8 cellular contexts compared by ENCODE assay signal in genomic region chr16:30922420-30922959, GRCh38. TPM values are rescaled to one million over a fixed set of nuclear protein-coding genes. Genes with fewer than 3 reads are reported as not detected.
DNase-seq lines count a peak whose midpoint lies in the region; ATAC-seq, FAIRE-seq and TF ChIP-seq lines count a peak whose summit lies in the region.

No MANE protein-coding gene starts in this region.

- H3K27ac ChIP-seq in KOPT-K1 (ENCODE audit: low read depth, low read length, poor library complexity, severe bottlenecking) (peak overlapping the region; percentile 92), esophagus squamous epithelium (peak overlapping the region; percentile 88 to 99 (median 96))

- no peaks in the 10 kb centered on the region for H3K27me3 Mint-ChIP-seq in activated T-helper 1 cell treated with anti-CD3 and anti-CD28 coated beads, Interleukin-12 subunit alpha, Interleukin-12 subunit beta, Interleukin-2, Interleukin-4 antibody, amounts not matched to agents 30 ng/mL and 10 ng/mL and 1 ng/mL, durations not matched to agents 14 hours and 24 hours and 36 hours (ENCODE audit: insufficient read depth)

- H3K36me3 Mint-ChIP-seq in activated T-helper 1 cell treated with anti-CD3 and anti-CD28 coated beads, Interleukin-12 subunit alpha, Interleukin-12 subunit beta, Interleukin-2, Interleukin-4 antibody, amounts not matched to agents 30 ng/mL and 10 ng/mL and 1 ng/mL, durations not matched to agents 14 hours and 24 hours and 36 hours (ENCODE audit: low read depth): peaks cover 6% of the 10 kb centered on the region

- H3K9me3 ChIP-seq in KOPT-K1 (ENCODE audit: insufficient read depth, low read length, poor library complexity, severe bottlenecking) (no peaks in the 10 kb centered on the region), esophagus squamous epithelium (no peaks in the 10 kb centered on the region)

- TF ChIP-seq CTCF in esophagus squamous epithelium (IDR thresholded peaks at IDR 0.05): no peak

- peaks cover 18 to 51% (median 20%) of the 10 kb centered on the region in 3 donors for H3K4me1 ChIP-seq in esophagus squamous epithelium

- no peaks in the 10 kb centered on the region for H3K27me3 ChIP-seq in esophagus squamous epithelium

- peak; percentile 98 for DNase-seq in DMS153 treated with DMSO at 0.1 percent for 48 hours (lab: John Stamatoyannopoulos, UW; ENCODE audit: unreplicated experiment)
- peak; percentile 98 for DNase-seq in RCC 7860 (ENCODE audit: low spot score)
- DNase-seq in activated T-helper 1 cell treated with anti-CD3 and anti-CD28 coated beads, Interleukin-12 subunit alpha, Interleukin-12 subunit beta, Interleukin-2, Interleukin-4 antibody, amounts not matched to agents 30 ng/mL and 10 ng/mL and 1 ng/mL, durations not matched to agents 14 hours and 24 hours and 36 hours (ENCODE audit: low spot score): peak; percentile 100
- DNase-seq in esophagus squamous epithelium (lab: John Stamatoyannopoulos, UW): peak; percentile 99
- DNase-seq in myocyte (ENCODE audit: low read depth): peak; percentile 100
- peak; percentile 100 for DNase-seq in stimulated activated CD8-positive, alpha-beta memory T cell treated with anti-CD3 and anti-CD28 coated beads, Interleukin-7, amount 100 ng/mL, for 4 hours (ENCODE audit: low read depth in 2 of 2)

- ATAC-seq in GM21825 (IDR thresholded peaks at IDR 0.05; ENCODE audit: unreplicated experiment): peak; percentile 64

- peak overlapping the region; percentile 74 to 87 (median 76) for H3K4me3 ChIP-seq in esophagus squamous epithelium

- intact Hi-C loops in activated T-helper 1 cell treated with anti-CD3 and anti-CD28 coated beads, Interleukin-12 subunit alpha, Interleukin-12 subunit beta, Interleukin-2, Interleukin-4 antibody, amounts not matched to agents 30 ng/mL and 10 ng/mL and 1 ng/mL, durations not matched to agents 14 hours and 24 hours and 36 hours (cut with micrococcal nuclease): loop anchor here (1.0 to 2.0 kb wide), 13 partner anchors 20 to 946 kb away; partner anchors contain the start of genes BCKDK, DCTPP1, FBRS and KAT8
- intact Hi-C loops in esophagus squamous epithelium (cut with DNase I): loop anchor here (5.0 kb wide), 1 partner anchor 80 kb away; no protein-coding TSS in a partner anchor

- peak; percentile 95 for FAIRE-seq in RCC 7860 (lab: Jason Lieb, UNC)

- H3K36me3 ChIP-seq in KOPT-K1 (ENCODE audit: insufficient read depth, low read length): peaks cover 19% of the 10 kb centered on the region
- peaks cover 0 to 19% (median 0%) of the 10 kb centered on the region in 3 donors for H3K36me3 ChIP-seq in esophagus squamous epithelium

- peak overlapping the region; percentile 100 for H3K27ac Mint-ChIP-seq in activated T-helper 1 cell treated with anti-CD3 and anti-CD28 coated beads, Interleukin-12 subunit alpha, Interleukin-12 subunit beta, Interleukin-2, Interleukin-4 antibody, amounts not matched to agents 30 ng/mL and 10 ng/mL and 1 ng/mL, durations not matched to agents 14 hours and 24 hours and 36 hours

- peak overlapping the region; percentile 95 for H3K4me3 Mint-ChIP-seq in activated T-helper 1 cell treated with anti-CD3 and anti-CD28 coated beads, Interleukin-12 subunit alpha, Interleukin-12 subunit beta, Interleukin-2, Interleukin-4 antibody, amounts not matched to agents 30 ng/mL and 10 ng/mL and 1 ng/mL, durations not matched to agents 14 hours and 24 hours and 36 hours

- no peaks in the 10 kb centered on the region for H3K9me3 Mint-ChIP-seq in activated T-helper 1 cell treated with anti-CD3 and anti-CD28 coated beads, Interleukin-12 subunit alpha, Interleukin-12 subunit beta, Interleukin-2, Interleukin-4 antibody, amounts not matched to agents 30 ng/mL and 10 ng/mL and 1 ng/mL, durations not matched to agents 14 hours and 24 hours and 36 hours

- peaks cover 18% of the 10 kb centered on the region for H3K4me1 Mint-ChIP-seq in activated T-helper 1 cell treated with anti-CD3 and anti-CD28 coated beads, Interleukin-12 subunit alpha, Interleukin-12 subunit beta, Interleukin-2, Interleukin-4 antibody, amounts not matched to agents 30 ng/mL and 10 ng/mL and 1 ng/mL, durations not matched to agents 14 hours and 24 hours and 36 hours (ENCODE audit: low read depth)

- no peak for TF ChIP-seq POLR2A in esophagus squamous epithelium (IDR thresholded peaks at IDR 0.05)

- WGBS in esophagus squamous epithelium, 2 donors: 0% methylated on average over 5 to 26 of the region's 42 CpGs

RNA-seq across cellular contexts. Expression of gene FBXL19, which starts 0.9 kb away (rescaled TPM):
- 32.7 and 33.2 TPM in 2 replicates for total RNA-seq in activated T-helper 1 cell treated with anti-CD3 and anti-CD28 coated beads, Interleukin-12 subunit alpha, Interleukin-12 subunit beta, Interleukin-2, Interleukin-4 antibody, amounts not matched to agents 30 ng/mL and 10 ng/mL and 1 ng/mL, durations not matched to agents 14 hours and 24 hours and 36 hours
- total RNA-seq in esophagus squamous epithelium (10 to 100 TPM; 17.0 to 28.7 (median 25.1) TPM), myocyte (11.6 and 14.9 TPM in 2 replicates)
- polyA plus RNA-seq in myocyte (2012): 12.7 TPM

RNA-seq across cellular contexts. Expression of gene CTF1, which starts 26.1 kb away (rescaled TPM):
- 0.23 and 0.29 TPM in 2 replicates for total RNA-seq in activated T-helper 1 cell treated with anti-CD3 and anti-CD28 coated beads, Interleukin-12 subunit alpha, Interleukin-12 subunit beta, Interleukin-2, Interleukin-4 antibody, amounts not matched to agents 30 ng/mL and 10 ng/mL and 1 ng/mL, durations not matched to agents 14 hours and 24 hours and 36 hours
- 1 to 10 TPM in 3 of 4 donors, under 1 TPM in 1; 0.53 to 3.6 (median 1.8) TPM for total RNA-seq in esophagus squamous epithelium
- total RNA-seq in myocyte: 4.2 and 5.6 TPM in 2 replicates
- 10.2 TPM for polyA plus RNA-seq in myocyte (2012)

RNA-seq across cellular contexts. Expression of gene ORAI3, which starts 26.4 kb away (rescaled TPM):
- total RNA-seq in activated T-helper 1 cell treated with anti-CD3 and anti-CD28 coated beads, Interleukin-12 subunit alpha, Interleukin-12 subunit beta, Interleukin-2, Interleukin-4 antibody, amounts not matched to agents 30 ng/mL and 10 ng/mL and 1 ng/mL, durations not matched to agents 14 hours and 24 hours and 36 hours: 11.1 and 11.5 TPM in 2 replicates
- total RNA-seq in esophagus squamous epithelium (10 to 100 TPM in 3 of 4 donors, 1 to 10 TPM in 1; 4.0 to 28.6 (median 18.0) TPM), myocyte (53.9 and 60.0 TPM in 2 replicates)
- 35.5 TPM for polyA plus RNA-seq in myocyte (2012)

RNA-seq across cellular contexts. Expression of gene BCL7C, which starts 28.6 kb away (rescaled TPM):
- 23.1 and 25.3 TPM in 2 replicates for total RNA-seq in activated T-helper 1 cell treated with anti-CD3 and anti-CD28 coated beads, Interleukin-12 subunit alpha, Interleukin-12 subunit beta, Interleukin-2, Interleukin-4 antibody, amounts not matched to agents 30 ng/mL and 10 ng/mL and 1 ng/mL, durations not matched to agents 14 hours and 24 hours and 36 hours
- 10 to 100 TPM; 16.2 to 41.4 (median 25.8) TPM for total RNA-seq in esophagus squamous epithelium
- 25.4 and 35.4 TPM in 2 replicates for total RNA-seq in myocyte
- 31.3 TPM for polyA plus RNA-seq in myocyte (2012)

RNA-seq across cellular contexts. Expression of gene SETD1A, which starts 35.1 kb away (rescaled TPM):
- 34.0 and 38.8 TPM in 2 replicates for total RNA-seq in activated T-helper 1 cell treated with anti-CD3 and anti-CD28 coated beads, Interleukin-12 subunit alpha, Interleukin-12 subunit beta, Interleukin-2, Interleukin-4 antibody, amounts not matched to agents 30 ng/mL and 10 ng/mL and 1 ng/mL, durations not matched to agents 14 hours and 24 hours and 36 hours
- total RNA-seq in esophagus squamous epithelium (1 to 10 TPM; 3.5 to 8.0 (median 5.4) TPM), myocyte (3.3 and 5.8 TPM in 2 replicates)
- 13.6 TPM for polyA plus RNA-seq in myocyte (2012)

Comparison
In these comparisons a context has a peak if more than half of its experiments do, and no peak if none do; other contexts are left out.
1. Peak in every context shown above with its lines: DNase-seq, ATAC-seq, H3K4me3 ChIP-seq and H3K27ac ChIP-seq.